In the genomic region with DNA sequence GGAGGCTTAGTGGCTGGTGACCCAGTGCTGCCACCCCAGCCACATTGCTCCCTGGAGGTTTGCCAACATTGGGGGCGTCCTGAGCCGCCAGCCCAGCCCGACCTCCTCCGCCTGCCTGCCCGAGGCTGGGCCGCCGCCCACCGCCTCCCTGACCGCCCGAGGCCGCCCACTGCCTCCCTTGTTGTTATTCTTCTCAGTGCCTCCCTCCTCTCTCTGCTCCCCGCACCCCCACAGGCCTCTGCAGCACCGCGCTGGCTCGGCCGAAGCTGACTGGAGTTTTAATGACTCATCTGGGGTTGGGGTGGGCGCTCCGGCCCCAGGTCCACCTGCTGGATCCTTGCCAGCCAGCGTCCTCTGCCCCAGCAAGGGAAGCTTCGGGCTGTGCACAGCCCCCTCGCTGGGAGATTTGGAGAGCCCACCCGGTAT, we compare ENCODE assay signal across 2 cellular contexts.
TF ChIP-seq lines count a peak whose summit lies in the region.

No MANE protein-coding gene starts in this region.

TF ChIP-seq in K562, 482 proteins besides CTCF, POLR2A, EP300 and RAD21:
- TF ChIP-seq EP400 (IDR thresholded peaks at IDR 0.05): no peak
- peak; percentile 57 for TF ChIP-seq NFIC (IDR thresholded peaks at IDR 0.05)
- no peak for TF ChIP-seq U2AF2 (optimal IDR thresholded peaks at IDR 0.05; ENCODE audit: low read depth, low read length)
- TF ChIP-seq, protein P1, sequence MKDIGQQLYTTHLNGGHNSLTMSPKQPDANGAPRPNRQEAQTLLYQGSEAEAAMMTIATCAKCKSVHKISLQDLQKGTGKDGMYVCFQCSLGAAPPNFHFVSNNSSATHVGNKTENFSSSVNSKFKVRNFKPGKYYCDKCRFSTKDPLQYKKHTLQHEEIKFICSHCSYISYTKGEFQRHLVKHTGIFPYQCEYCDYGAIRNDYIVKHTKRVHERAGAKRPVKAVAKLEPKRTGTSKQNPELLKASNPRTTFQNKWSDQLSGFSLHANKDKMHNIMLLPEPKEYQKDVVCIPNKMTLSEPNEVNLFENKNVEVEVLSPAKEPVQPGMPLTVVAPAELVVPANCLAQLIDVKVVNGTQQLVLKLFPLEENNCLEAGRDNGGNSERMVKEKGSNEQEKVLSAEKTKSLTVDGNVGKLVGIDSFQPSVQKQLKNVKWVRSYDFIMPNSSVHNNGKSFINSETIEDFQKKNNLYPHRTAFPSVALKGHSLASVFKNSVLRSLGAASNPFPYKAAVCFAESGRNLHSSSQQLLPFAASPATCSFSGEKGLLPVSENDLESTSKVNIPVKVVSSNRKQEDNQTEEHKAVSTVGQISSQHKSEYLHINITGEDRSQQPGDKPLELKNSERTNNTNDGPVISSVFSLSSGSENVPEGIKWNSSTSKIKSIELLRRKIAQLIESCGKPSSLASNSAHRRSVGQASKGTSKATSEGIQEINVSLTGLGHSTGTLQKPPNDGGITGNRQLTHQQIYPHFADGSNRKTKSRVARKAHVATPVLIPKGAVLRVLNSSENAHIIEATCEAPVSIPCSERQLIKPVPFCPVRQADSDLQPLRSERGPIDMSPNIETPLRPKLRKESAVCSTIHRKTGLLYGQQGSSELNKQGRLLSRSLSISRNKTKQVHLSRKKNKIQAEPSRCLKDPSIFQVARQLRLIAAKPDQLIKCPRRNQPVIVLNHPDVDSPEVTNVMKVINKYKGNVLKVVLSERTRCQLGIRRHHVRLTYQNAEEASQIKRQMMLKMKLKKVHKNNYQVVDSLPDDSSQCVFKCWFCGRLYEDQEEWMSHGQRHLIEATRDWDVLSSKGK (CRISPR knock-in tag; IDR thresholded peaks at IDR 0.05): no peak
- TF ChIP-seq HNRNPH1 (optimal IDR thresholded peaks at IDR 0.05; ENCODE audit: low read depth, low read length): no peak
- TF ChIP-seq ZNF408 (CRISPR knock-in tag; IDR thresholded peaks at IDR 0.05; ENCODE audit: low read depth): no peak
- no peak for TF ChIP-seq PRPF4 (IDR thresholded peaks at IDR 0.05; ENCODE audit: insufficient read depth, low read depth, low read length, poor library complexity, severe bottlenecking)
- TF ChIP-seq, protein P2, sequence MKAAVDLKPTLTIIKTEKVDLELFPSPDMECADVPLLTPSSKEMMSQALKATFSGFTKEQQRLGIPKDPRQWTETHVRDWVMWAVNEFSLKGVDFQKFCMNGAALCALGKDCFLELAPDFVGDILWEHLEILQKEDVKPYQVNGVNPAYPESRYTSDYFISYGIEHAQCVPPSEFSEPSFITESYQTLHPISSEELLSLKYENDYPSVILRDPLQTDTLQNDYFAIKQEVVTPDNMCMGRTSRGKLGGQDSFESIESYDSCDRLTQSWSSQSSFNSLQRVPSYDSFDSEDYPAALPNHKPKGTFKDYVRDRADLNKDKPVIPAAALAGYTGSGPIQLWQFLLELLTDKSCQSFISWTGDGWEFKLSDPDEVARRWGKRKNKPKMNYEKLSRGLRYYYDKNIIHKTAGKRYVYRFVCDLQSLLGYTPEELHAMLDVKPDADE (conservative IDR thresholded peaks at IDR 0.05; ENCODE audit: control insufficient read depth, low read depth, low read length): no peak
- TF ChIP-seq, protein P3, sequence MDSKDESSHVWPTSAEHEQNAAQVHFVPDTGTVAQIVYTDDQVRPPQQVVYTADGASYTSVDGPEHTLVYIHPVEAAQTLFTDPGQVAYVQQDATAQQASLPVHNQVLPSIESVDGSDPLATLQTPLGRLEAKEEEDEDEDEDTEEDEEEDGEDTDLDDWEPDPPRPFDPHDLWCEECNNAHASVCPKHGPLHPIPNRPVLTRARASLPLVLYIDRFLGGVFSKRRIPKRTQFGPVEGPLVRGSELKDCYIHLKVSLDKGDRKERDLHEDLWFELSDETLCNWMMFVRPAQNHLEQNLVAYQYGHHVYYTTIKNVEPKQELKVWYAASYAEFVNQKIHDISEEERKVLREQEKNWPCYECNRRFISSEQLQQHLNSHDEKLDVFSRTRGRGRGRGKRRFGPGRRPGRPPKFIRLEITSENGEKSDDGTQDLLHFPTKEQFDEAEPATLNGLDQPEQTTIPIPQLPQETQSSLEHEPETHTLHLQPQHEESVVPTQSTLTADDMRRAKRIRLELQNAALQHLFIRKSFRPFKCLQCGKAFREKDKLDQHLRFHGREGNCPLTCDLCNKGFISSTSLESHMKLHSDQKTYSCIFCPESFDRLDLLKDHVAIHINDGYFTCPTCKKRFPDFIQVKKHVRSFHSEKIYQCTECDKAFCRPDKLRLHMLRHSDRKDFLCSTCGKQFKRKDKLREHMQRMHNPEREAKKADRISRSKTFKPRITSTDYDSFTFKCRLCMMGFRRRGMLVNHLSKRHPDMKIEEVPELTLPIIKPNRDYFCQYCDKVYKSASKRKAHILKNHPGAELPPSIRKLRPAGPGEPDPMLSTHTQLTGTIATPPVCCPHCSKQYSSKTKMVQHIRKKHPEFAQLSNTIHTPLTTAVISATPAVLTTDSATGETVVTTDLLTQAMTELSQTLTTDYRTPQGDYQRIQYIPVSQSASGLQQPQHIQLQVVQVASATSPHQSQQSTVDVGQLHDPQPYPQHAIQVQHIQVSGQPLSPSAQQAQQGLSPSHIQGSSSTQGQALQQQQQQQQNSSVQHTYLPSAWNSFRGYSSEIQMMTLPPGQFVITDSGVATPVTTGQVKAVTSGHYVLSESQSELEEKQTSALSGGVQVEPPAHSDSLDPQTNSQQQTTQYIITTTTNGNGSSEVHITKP (IDR thresholded peaks at IDR 0.05; ENCODE audit: partially characterized antibody): no peak
- TF ChIP-seq GTF2A2 (tag; IDR thresholded peaks at IDR 0.05): no peak
- no peak for TF ChIP-seq ZNF444 (CRISPR knock-in tag; IDR thresholded peaks at IDR 0.05)
- peak; percentile 31; the same call in 1 of the 2 replicates for TF ChIP-seq EGR1 (conservative IDR thresholded peaks at IDR 0.05)
- no peak for TF ChIP-seq MCM2 (IDR thresholded peaks at IDR 0.05; ENCODE audit: low read depth)
- TF ChIP-seq ZNF143 (CRISPR knock-in tag; IDR thresholded peaks at IDR 0.05): no peak
- TF ChIP-seq CTBP1 (IDR thresholded peaks at IDR 0.05; ENCODE audit: borderline replicate concordance): no peak
- no peak for TF ChIP-seq SMAD1 (IDR thresholded peaks at IDR 0.05; ENCODE audit: low read depth, low read length, partially characterized antibody)

TF ChIP-seq in H1, 55 proteins besides CTCF, POLR2A, EP300 and RAD21:
- TF ChIP-seq KDM5A (IDR thresholded peaks at IDR 0.05; ENCODE audit: low read length): no peak
- TF ChIP-seq NRF1 (IDR thresholded peaks at IDR 0.05; ENCODE audit: low read depth, low read length): no peak
- no peak for TF ChIP-seq SIN3A (conservative IDR thresholded peaks at IDR 0.05 in 1 of 2, IDR thresholded peaks at IDR 0.05 in 1 of 2; ENCODE audit: low read depth in 1 of 2, low read length in 2 of 2)
- TF ChIP-seq TCF12 (IDR thresholded peaks at IDR 0.05; ENCODE audit: low read depth, low read length): no peak
- no peak for TF ChIP-seq TAF1 (IDR thresholded peaks at IDR 0.05; ENCODE audit: low read depth, low read length)
- no peak for TF ChIP-seq PHF8 (conservative IDR thresholded peaks at IDR 0.05; ENCODE audit: low read depth, low read length)
- no peak for TF ChIP-seq KDM4A (IDR thresholded peaks at IDR 0.05; ENCODE audit: low read depth, low read length, severe bottlenecking)
- TF ChIP-seq GTF2F1 (IDR thresholded peaks at IDR 0.05; ENCODE audit: borderline replicate concordance, low read depth, low read length): no peak
- TF ChIP-seq SIX5 (IDR thresholded peaks at IDR 0.05; ENCODE audit: low read depth, low read length): no peak
- TF ChIP-seq TAF7 (optimal IDR thresholded peaks at IDR 0.05; ENCODE audit: borderline replicate concordance, low read depth, low read length): no peak
TF ChIP-seq in H1: peak in this region for 0.
